Comparison of ENCODE assay signal across 1 cellular context in the genomic region with DNA sequence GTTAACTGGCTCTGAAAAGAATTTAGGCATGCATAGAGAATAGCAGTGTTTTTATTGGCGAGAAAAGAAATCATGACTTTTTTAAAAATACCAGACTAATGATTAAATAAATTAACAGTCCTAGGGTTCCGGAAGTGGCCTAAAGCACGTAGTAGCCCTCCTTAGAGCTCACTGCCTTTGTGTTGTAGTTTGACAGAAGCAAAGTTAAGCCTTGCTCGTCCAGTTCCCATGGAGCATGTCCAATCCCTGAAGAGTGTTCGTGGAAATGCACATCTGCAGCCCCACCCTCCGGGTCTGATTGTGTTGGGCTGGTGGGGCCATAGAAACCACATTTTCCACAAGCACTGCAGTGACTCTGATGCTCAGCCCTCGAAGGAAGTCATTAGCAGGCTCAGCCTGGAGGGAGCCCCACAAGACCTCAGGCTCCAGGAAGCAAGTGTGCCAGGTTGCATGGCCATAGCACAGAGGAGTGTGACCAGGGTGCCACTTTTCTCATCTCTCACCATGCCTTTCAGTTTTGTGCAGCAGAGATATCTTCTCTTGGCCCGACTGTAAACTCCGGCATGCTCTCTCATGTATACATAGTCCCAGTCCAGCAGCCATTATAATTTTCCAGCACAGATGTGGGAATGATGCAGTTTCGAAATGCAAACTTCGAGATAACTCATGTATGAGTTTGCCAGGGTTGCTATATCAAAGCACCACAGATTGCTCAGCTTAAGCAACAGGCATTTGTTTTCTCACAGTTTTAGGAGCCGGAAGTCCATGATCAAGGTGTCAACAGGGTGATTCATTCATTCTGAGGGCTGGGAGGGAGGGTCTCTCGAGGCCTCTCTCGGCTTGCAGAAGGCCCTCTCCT.
TF ChIP-seq lines count a peak whose summit lies in the region.

No MANE protein-coding gene starts in this region.

TF ChIP-seq in HepG2, 621 proteins besides CTCF, POLR2A, EP300 and RAD21 (continued from another document and continues in another):
- TF ChIP-seq, protein P1, sequence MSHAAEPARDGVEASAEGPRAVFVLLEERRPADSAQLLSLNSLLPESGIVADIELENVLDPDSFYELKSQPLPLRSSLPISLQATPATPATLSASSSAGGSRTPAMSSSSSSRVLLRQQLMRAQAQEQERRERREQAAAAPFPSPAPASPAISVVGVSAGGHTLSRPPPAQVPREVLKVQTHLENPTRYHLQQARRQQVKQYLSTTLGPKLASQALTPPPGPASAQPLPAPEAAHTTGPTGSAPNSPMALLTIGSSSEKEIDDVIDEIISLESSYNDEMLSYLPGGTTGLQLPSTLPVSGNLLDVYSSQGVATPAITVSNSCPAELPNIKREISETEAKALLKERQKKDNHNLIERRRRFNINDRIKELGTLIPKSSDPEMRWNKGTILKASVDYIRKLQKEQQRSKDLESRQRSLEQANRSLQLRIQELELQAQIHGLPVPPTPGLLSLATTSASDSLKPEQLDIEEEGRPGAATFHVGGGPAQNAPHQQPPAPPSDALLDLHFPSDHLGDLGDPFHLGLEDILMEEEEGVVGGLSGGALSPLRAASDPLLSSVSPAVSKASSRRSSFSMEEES (CRISPR knock-in tag; IDR thresholded peaks at IDR 0.05), result 0 out of 2 replicates have a peak, but pooled peaks have one; percentile 35
- TF ChIP-seq, protein P2, sequence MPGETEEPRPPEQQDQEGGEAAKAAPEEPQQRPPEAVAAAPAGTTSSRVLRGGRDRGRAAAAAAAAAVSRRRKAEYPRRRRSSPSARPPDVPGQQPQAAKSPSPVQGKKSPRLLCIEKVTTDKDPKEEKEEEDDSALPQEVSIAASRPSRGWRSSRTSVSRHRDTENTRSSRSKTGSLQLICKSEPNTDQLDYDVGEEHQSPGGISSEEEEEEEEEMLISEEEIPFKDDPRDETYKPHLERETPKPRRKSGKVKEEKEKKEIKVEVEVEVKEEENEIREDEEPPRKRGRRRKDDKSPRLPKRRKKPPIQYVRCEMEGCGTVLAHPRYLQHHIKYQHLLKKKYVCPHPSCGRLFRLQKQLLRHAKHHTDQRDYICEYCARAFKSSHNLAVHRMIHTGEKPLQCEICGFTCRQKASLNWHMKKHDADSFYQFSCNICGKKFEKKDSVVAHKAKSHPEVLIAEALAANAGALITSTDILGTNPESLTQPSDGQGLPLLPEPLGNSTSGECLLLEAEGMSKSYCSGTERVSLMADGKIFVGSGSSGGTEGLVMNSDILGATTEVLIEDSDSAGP (CRISPR knock-in tag; IDR thresholded peaks at IDR 0.05; ENCODE audit: borderline replicate concordance), result no peak
- TF ChIP-seq ZSCAN22 (CRISPR knock-in tag; IDR thresholded peaks at IDR 0.05) (no peak), BRCA1 (CRISPR knock-in tag; IDR thresholded peaks at IDR 0.05) (no peak), RARA (CRISPR knock-in tag; IDR thresholded peaks at IDR 0.05) (peak; percentile 34; the same call in 1 of the 2 replicates), MYC (CRISPR knock-in tag; IDR thresholded peaks at IDR 0.05; ENCODE audit: borderline replicate concordance) (no peak), ZNF224 (CRISPR knock-in tag; IDR thresholded peaks at IDR 0.05) (0 out of 2 replicates have a peak, but pooled peaks have one; percentile 67), ZNF567 (CRISPR knock-in tag; IDR thresholded peaks at IDR 0.05; ENCODE audit: borderline replicate concordance) (no peak), MEIS2 (CRISPR knock-in tag; IDR thresholded peaks at IDR 0.05) (0 out of 2 replicates have a peak, but pooled peaks have one; percentile 38), HMGA1 (CRISPR knock-in tag; conservative IDR thresholded peaks at IDR 0.05) (no peak), HNRNPUL1 (IDR thresholded peaks at IDR 0.05; ENCODE audit: low read depth, low read length) (no peak), PHF8 (CRISPR knock-in tag; IDR thresholded peaks at IDR 0.05) (0 out of 2 replicates have a peak, but pooled peaks have one; percentile 21), HES4 (CRISPR knock-in tag; IDR thresholded peaks at IDR 0.05; ENCODE audit: borderline replicate concordance) (no peak), ZNF709 (CRISPR knock-in tag; IDR thresholded peaks at IDR 0.05) (no peak), ZNF562 (CRISPR knock-in tag; IDR thresholded peaks at IDR 0.05; ENCODE audit: borderline replicate concordance) (no peak), CCAR2 (optimal IDR thresholded peaks at IDR 0.05; ENCODE audit: low read depth, low read length) (no peak), MAZ (IDR thresholded peaks at IDR 0.05; ENCODE audit: borderline replicate concordance, low read depth, low read length) (no peak), MAZ (CRISPR knock-in tag; IDR thresholded peaks at IDR 0.05; ENCODE audit: low read depth) (no peak), TAF15 (IDR thresholded peaks at IDR 0.05; ENCODE audit: low read depth, low read length, poor library complexity, severe bottlenecking) (no peak), ZNF20 (CRISPR knock-in tag; IDR thresholded peaks at IDR 0.05) (no peak), ZFP41 (CRISPR knock-in tag; IDR thresholded peaks at IDR 0.05; ENCODE audit: borderline replicate concordance) (no peak), RNF2 (conservative IDR thresholded peaks at IDR 0.05; ENCODE audit: low read depth) (no peak), SRSF1 (optimal IDR thresholded peaks at IDR 0.05; ENCODE audit: low read depth, low read length) (no peak), REXO4 (CRISPR knock-in tag; IDR thresholded peaks at IDR 0.05; ENCODE audit: borderline replicate concordance) (no peak), NAIF1 (CRISPR knock-in tag; IDR thresholded peaks at IDR 0.05; ENCODE audit: borderline replicate concordance) (no peak), DNMT3B (CRISPR knock-in tag; conservative IDR thresholded peaks at IDR 0.05) (no peak), ZSCAN29 (CRISPR knock-in tag; conservative IDR thresholded peaks at IDR 0.05) (no peak), PPARG (CRISPR knock-in tag; conservative IDR thresholded peaks at IDR 0.05) (no peak), XBP1 (CRISPR knock-in tag; IDR thresholded peaks at IDR 0.05) (no peak)
- TF ChIP-seq, protein P3, sequence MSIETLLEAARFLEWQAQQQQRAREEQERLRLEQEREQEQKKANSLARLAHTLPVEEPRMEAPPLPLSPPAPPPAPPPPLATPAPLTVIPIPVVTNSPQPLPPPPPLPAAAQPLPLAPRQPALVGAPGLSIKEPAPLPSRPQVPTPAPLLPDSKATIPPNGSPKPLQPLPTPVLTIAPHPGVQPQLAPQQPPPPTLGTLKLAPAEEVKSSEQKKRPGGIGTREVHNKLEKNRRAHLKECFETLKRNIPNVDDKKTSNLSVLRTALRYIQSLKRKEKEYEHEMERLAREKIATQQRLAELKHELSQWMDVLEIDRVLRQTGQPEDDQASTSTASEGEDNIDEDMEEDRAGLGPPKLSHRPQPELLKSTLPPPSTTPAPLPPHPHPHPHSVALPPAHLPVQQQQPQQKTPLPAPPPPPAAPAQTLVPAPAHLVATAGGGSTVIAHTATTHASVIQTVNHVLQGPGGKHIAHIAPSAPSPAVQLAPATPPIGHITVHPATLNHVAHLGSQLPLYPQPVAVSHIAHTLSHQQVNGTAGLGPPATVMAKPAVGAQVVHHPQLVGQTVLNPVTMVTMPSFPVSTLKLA (IDR thresholded peaks at IDR 0.05), result no peak
- TF ChIP-seq, protein P4, sequence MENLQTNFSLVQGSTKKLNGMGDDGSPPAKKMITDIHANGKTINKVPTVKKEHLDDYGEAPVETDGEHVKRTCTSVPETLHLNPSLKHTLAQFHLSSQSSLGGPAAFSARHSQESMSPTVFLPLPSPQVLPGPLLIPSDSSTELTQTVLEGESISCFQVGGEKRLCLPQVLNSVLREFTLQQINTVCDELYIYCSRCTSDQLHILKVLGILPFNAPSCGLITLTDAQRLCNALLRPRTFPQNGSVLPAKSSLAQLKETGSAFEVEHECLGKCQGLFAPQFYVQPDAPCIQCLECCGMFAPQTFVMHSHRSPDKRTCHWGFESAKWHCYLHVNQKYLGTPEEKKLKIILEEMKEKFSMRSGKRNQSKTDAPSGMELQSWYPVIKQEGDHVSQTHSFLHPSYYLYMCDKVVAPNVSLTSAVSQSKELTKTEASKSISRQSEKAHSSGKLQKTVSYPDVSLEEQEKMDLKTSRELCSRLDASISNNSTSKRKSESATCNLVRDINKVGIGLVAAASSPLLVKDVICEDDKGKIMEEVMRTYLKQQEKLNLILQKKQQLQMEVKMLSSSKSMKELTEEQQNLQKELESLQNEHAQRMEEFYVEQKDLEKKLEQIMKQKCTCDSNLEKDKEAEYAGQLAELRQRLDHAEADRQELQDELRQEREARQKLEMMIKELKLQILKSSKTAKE (CRISPR knock-in tag; IDR thresholded peaks at IDR 0.05; ENCODE audit: borderline replicate concordance), result no peak
- TF ChIP-seq, protein P5, sequence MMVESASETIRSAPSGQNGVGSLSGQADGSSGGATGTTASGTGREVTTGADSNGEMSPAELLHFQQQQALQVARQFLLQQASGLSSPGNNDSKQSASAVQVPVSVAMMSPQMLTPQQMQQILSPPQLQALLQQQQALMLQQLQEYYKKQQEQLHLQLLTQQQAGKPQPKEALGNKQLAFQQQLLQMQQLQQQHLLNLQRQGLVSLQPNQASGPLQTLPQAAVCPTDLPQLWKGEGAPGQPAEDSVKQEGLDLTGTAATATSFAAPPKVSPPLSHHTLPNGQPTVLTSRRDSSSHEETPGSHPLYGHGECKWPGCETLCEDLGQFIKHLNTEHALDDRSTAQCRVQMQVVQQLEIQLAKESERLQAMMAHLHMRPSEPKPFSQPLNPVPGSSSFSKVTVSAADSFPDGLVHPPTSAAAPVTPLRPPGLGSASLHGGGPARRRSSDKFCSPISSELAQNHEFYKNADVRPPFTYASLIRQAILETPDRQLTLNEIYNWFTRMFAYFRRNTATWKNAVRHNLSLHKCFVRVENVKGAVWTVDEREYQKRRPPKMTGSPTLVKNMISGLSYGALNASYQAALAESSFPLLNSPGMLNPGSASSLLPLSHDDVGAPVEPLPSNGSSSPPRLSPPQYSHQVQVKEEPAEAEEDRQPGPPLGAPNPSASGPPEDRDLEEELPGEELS (CRISPR knock-in tag; IDR thresholded peaks at IDR 0.05), result peak; percentile 51; the same call in 1 of the 2 replicates
- TF ChIP-seq, protein P6, sequence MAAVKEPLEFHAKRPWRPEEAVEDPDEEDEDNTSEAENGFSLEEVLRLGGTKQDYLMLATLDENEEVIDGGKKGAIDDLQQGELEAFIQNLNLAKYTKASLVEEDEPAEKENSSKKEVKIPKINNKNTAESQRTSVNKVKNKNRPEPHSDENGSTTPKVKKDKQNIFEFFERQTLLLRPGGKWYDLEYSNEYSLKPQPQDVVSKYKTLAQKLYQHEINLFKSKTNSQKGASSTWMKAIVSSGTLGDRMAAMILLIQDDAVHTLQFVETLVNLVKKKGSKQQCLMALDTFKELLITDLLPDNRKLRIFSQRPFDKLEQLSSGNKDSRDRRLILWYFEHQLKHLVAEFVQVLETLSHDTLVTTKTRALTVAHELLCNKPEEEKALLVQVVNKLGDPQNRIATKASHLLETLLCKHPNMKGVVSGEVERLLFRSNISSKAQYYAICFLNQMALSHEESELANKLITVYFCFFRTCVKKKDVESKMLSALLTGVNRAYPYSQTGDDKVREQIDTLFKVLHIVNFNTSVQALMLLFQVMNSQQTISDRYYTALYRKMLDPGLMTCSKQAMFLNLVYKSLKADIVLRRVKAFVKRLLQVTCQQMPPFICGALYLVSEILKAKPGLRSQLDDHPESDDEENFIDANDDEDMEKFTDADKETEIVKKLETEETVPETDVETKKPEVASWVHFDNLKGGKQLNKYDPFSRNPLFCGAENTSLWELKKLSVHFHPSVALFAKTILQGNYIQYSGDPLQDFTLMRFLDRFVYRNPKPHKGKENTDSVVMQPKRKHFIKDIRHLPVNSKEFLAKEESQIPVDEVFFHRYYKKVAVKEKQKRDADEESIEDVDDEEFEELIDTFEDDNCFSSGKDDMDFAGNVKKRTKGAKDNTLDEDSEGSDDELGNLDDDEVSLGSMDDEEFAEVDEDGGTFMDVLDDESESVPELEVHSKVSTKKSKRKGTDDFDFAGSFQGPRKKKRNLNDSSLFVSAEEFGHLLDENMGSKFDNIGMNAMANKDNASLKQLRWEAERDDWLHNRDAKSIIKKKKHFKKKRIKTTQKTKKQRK (IDR thresholded peaks at IDR 0.05; ENCODE audit: low read length), result no peak
- TF ChIP-seq, protein P7, sequence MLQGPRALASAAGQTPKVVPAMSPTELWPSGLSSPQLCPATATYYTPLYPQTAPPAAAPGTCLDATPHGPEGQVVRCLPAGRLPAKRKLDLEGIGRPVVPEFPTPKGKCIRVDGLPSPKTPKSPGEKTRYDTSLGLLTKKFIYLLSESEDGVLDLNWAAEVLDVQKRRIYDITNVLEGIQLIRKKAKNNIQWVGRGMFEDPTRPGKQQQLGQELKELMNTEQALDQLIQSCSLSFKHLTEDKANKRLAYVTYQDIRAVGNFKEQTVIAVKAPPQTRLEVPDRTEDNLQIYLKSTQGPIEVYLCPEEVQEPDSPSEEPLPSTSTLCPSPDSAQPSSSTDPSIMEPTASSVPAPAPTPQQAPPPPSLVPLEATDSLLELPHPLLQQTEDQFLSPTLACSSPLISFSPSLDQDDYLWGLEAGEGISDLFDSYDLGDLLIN (CRISPR knock-in tag; IDR thresholded peaks at IDR 0.05; ENCODE audit: borderline replicate concordance), result no peak
- TF ChIP-seq, protein P8, sequence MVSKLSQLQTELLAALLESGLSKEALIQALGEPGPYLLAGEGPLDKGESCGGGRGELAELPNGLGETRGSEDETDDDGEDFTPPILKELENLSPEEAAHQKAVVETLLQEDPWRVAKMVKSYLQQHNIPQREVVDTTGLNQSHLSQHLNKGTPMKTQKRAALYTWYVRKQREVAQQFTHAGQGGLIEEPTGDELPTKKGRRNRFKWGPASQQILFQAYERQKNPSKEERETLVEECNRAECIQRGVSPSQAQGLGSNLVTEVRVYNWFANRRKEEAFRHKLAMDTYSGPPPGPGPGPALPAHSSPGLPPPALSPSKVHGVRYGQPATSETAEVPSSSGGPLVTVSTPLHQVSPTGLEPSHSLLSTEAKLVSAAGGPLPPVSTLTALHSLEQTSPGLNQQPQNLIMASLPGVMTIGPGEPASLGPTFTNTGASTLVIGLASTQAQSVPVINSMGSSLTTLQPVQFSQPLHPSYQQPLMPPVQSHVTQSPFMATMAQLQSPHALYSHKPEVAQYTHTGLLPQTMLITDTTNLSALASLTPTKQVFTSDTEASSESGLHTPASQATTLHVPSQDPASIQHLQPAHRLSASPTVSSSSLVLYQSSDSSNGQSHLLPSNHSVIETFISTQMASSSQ (IDR thresholded peaks at IDR 0.05; ENCODE audit: low read depth), result no peak
- TF ChIP-seq, protein P8 (CRISPR knock-in tag; IDR thresholded peaks at IDR 0.05; ENCODE audit: borderline replicate concordance), result no peak
